1 cellular context compared by ENCODE assay signal in the genomic region with DNA sequence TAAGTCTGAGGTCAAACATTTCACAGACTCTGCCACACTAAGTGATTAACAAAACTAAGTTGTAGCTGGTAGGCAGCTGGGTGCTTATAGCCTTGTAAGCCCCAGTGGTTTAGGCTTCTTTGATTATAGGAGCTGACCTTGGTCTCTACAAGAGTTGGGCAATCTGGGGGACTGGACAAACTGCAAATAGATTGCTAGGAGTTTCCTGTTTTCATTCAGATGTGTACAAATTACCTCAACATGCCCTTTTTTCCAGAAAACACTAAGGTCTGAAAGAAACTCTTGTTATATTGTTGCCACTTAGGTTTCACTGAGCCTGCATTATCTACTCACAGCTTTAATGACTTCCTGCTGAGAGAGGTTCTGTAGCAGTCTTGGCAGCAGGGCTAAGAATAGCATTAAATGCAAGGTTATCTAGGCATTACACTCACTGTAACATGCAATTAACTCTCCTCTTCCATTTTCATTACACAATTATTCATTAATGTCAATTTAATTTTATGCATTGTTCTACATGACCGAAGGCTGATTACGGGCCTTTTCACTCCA.
TF ChIP-seq lines count a peak whose summit lies in the region.

No MANE protein-coding gene starts in this region.

TF ChIP-seq in HepG2, 621 proteins besides CTCF, POLR2A, EP300 and RAD21 (continued from another document and continues in another):
- TF ChIP-seq, protein P1, sequence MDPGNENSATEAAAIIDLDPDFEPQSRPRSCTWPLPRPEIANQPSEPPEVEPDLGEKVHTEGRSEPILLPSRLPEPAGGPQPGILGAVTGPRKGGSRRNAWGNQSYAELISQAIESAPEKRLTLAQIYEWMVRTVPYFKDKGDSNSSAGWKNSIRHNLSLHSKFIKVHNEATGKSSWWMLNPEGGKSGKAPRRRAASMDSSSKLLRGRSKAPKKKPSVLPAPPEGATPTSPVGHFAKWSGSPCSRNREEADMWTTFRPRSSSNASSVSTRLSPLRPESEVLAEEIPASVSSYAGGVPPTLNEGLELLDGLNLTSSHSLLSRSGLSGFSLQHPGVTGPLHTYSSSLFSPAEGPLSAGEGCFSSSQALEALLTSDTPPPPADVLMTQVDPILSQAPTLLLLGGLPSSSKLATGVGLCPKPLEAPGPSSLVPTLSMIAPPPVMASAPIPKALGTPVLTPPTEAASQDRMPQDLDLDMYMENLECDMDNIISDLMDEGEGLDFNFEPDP (CRISPR knock-in tag; conservative IDR thresholded peaks at IDR 0.05), result no peak
- no peak for TF ChIP-seq PLRG1 (conservative IDR thresholded peaks at IDR 0.05)
- no peak for TF ChIP-seq ZNF768 (CRISPR knock-in tag; IDR thresholded peaks at IDR 0.05)
- TF ChIP-seq KDM1A (CRISPR knock-in tag; IDR thresholded peaks at IDR 0.05), result no peak
- TF ChIP-seq, protein P2, sequence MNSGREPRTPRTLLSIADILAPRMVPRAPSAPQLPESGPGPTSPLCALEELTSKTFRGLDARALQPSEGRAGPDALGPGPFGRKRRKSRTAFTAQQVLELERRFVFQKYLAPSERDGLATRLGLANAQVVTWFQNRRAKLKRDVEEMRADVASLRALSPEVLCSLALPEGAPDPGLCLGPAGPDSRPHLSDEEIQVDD (CRISPR knock-in tag; IDR thresholded peaks at IDR 0.05; ENCODE audit: borderline replicate concordance), result no peak
- TF ChIP-seq, protein P3, sequence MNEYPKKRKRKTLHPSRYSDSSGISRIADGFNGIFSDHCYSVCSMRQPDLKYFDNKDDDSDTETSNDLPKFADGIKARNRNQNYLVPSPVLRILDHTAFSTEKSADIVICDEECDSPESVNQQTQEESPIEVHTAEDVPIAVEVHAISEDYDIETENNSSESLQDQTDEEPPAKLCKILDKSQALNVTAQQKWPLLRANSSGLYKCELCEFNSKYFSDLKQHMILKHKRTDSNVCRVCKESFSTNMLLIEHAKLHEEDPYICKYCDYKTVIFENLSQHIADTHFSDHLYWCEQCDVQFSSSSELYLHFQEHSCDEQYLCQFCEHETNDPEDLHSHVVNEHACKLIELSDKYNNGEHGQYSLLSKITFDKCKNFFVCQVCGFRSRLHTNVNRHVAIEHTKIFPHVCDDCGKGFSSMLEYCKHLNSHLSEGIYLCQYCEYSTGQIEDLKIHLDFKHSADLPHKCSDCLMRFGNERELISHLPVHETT (CRISPR knock-in tag; conservative IDR thresholded peaks at IDR 0.05), result no peak
- no peak for TF ChIP-seq RORA (CRISPR knock-in tag; IDR thresholded peaks at IDR 0.05)
- no peak for TF ChIP-seq TBL1XR1 (IDR thresholded peaks at IDR 0.05; ENCODE audit: borderline replicate concordance, low read length, partially characterized antibody)
- no peak for TF ChIP-seq ZNF605 (CRISPR knock-in tag; IDR thresholded peaks at IDR 0.05)
- no peak for TF ChIP-seq IKZF4 (CRISPR knock-in tag; IDR thresholded peaks at IDR 0.05; ENCODE audit: borderline replicate concordance, low read depth, not compliant biosample characterization)
- TF ChIP-seq, protein P4, sequence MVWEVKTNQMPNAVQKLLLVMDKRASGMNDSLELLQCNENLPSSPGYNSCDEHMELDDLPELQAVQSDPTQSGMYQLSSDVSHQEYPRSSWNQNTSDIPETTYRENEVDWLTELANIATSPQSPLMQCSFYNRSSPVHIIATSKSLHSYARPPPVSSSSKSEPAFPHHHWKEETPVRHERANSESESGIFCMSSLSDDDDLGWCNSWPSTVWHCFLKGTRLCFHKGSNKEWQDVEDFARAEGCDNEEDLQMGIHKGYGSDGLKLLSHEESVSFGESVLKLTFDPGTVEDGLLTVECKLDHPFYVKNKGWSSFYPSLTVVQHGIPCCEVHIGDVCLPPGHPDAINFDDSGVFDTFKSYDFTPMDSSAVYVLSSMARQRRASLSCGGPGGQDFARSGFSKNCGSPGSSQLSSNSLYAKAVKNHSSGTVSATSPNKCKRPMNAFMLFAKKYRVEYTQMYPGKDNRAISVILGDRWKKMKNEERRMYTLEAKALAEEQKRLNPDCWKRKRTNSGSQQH (CRISPR knock-in tag; IDR thresholded peaks at IDR 0.05; ENCODE audit: low read depth), result no peak
- no peak for TF ChIP-seq ZNF382 (CRISPR knock-in tag; IDR thresholded peaks at IDR 0.05; ENCODE audit: borderline replicate concordance)
- TF ChIP-seq PCBP2 (optimal IDR thresholded peaks at IDR 0.05; ENCODE audit: low read depth, low read length, poor library complexity, severe bottlenecking), result no peak
- no peak for TF ChIP-seq KLF11 (CRISPR knock-in tag; IDR thresholded peaks at IDR 0.05)
- TF ChIP-seq ZNF547 (CRISPR knock-in tag; IDR thresholded peaks at IDR 0.05), result no peak
- TF ChIP-seq ZBTB7A (CRISPR knock-in tag; IDR thresholded peaks at IDR 0.05), result no peak
- TF ChIP-seq, protein P5, sequence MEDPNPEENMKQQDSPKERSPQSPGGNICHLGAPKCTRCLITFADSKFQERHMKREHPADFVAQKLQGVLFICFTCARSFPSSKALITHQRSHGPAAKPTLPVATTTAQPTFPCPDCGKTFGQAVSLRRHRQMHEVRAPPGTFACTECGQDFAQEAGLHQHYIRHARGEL (CRISPR knock-in tag; IDR thresholded peaks at IDR 0.05), result no peak
- no peak for TF ChIP-seq EEA1 (CRISPR knock-in tag; IDR thresholded peaks at IDR 0.05; ENCODE audit: borderline replicate concordance)
- TF ChIP-seq, protein P6, sequence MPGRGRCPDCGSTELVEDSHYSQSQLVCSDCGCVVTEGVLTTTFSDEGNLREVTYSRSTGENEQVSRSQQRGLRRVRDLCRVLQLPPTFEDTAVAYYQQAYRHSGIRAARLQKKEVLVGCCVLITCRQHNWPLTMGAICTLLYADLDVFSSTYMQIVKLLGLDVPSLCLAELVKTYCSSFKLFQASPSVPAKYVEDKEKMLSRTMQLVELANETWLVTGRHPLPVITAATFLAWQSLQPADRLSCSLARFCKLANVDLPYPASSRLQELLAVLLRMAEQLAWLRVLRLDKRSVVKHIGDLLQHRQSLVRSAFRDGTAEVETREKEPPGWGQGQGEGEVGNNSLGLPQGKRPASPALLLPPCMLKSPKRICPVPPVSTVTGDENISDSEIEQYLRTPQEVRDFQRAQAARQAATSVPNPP (CRISPR knock-in tag; IDR thresholded peaks at IDR 0.05), result no peak
- TF ChIP-seq HMGA1 (CRISPR knock-in tag; conservative IDR thresholded peaks at IDR 0.05), result no peak
- no peak for TF ChIP-seq STAT5B (CRISPR knock-in tag; IDR thresholded peaks at IDR 0.05)
- no peak for TF ChIP-seq ZNF510 (CRISPR knock-in tag; IDR thresholded peaks at IDR 0.05; ENCODE audit: low read depth)
- TF ChIP-seq, protein P7, sequence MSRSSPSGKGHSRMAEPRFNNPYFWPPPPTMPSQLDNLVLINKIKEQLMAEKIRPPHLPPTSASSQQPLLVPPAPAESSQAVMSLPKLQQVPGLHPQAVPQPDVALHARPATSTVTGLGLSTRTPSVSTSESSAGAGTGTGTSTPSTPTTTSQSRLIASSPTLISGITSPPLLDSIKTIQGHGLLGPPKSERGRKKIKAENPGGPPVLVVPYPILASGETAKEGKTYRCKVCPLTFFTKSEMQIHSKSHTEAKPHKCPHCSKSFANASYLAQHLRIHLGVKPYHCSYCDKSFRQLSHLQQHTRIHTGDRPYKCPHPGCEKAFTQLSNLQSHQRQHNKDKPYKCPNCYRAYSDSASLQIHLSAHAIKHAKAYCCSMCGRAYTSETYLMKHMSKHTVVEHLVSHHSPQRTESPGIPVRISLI (CRISPR knock-in tag; IDR thresholded peaks at IDR 0.05; ENCODE audit: borderline replicate concordance), result peak; percentile 60; the same call in 1 of the 2 replicates
- TF ChIP-seq, protein P8, sequence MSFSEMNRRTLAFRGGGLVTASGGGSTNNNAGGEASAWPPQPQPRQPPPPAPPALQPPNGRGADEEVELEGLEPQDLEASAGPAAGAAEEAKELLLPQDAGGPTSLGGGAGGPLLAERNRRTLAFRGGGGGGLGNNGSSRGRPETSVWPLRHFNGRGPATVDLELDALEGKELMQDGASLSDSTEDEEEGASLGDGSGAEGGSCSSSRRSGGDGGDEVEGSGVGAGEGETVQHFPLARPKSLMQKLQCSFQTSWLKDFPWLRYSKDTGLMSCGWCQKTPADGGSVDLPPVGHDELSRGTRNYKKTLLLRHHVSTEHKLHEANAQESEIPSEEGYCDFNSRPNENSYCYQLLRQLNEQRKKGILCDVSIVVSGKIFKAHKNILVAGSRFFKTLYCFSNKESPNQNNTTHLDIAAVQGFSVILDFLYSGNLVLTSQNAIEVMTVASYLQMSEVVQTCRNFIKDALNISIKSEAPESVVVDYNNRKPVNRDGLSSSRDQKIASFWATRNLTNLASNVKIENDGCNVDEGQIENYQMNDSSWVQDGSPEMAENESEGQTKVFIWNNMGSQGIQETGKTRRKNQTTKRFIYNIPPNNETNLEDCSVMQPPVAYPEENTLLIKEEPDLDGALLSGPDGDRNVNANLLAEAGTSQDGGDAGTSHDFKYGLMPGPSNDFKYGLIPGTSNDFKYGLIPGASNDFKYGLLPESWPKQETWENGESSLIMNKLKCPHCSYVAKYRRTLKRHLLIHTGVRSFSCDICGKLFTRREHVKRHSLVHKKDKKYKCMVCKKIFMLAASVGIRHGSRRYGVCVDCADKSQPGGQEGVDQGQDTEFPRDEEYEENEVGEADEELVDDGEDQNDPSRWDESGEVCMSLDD (CRISPR knock-in tag; IDR thresholded peaks at IDR 0.05; ENCODE audit: borderline replicate concordance), result no peak; the same call in 1 of the 2 replicates
- no peak for TF ChIP-seq KDM2A (CRISPR knock-in tag; IDR thresholded peaks at IDR 0.05; ENCODE audit: borderline replicate concordance, low read depth)
- no peak; the same call in 1 of the 2 replicates for TF ChIP-seq TCF7L2 (IDR thresholded peaks at IDR 0.05; ENCODE audit: low read depth, low read length)
- no peak for TF ChIP-seq BHLHE40 (IDR thresholded peaks at IDR 0.05; ENCODE audit: low read length)
- no peak for TF ChIP-seq ZNF549 (CRISPR knock-in tag; IDR thresholded peaks at IDR 0.05)
- no peak for TF ChIP-seq ZNF777 (CRISPR knock-in tag; IDR thresholded peaks at IDR 0.05)
- TF ChIP-seq MAFF (IDR thresholded peaks at IDR 0.05; ENCODE audit: low read depth, low read length), result no peak
- peak; percentile 94 for TF ChIP-seq SMAD3 (CRISPR knock-in tag; IDR thresholded peaks at IDR 0.05)
- TF ChIP-seq SKI (IDR thresholded peaks at IDR 0.05; ENCODE audit: partially characterized antibody), result no peak
- TF ChIP-seq U2AF1 (optimal IDR thresholded peaks at IDR 0.05; ENCODE audit: low read depth, low read length), result no peak
- TF ChIP-seq RFXANK (CRISPR knock-in tag; IDR thresholded peaks at IDR 0.05), result no peak
- no peak; the same call in 1 of the 2 replicates for TF ChIP-seq HOXA3 (CRISPR knock-in tag; IDR thresholded peaks at IDR 0.05)
- no peak for TF ChIP-seq REL (CRISPR knock-in tag; conservative IDR thresholded peaks at IDR 0.05)
- TF ChIP-seq ZNF572 (CRISPR knock-in tag; IDR thresholded peaks at IDR 0.05), result no peak
- no peak for TF ChIP-seq CBX5 (CRISPR knock-in tag; IDR thresholded peaks at IDR 0.05; ENCODE audit: borderline replicate concordance)
- TF ChIP-seq ZFY (CRISPR knock-in tag; IDR thresholded peaks at IDR 0.05), result no peak
- TF ChIP-seq NFYB (CRISPR knock-in tag; IDR thresholded peaks at IDR 0.05), result no peak
- TF ChIP-seq, protein P9, sequence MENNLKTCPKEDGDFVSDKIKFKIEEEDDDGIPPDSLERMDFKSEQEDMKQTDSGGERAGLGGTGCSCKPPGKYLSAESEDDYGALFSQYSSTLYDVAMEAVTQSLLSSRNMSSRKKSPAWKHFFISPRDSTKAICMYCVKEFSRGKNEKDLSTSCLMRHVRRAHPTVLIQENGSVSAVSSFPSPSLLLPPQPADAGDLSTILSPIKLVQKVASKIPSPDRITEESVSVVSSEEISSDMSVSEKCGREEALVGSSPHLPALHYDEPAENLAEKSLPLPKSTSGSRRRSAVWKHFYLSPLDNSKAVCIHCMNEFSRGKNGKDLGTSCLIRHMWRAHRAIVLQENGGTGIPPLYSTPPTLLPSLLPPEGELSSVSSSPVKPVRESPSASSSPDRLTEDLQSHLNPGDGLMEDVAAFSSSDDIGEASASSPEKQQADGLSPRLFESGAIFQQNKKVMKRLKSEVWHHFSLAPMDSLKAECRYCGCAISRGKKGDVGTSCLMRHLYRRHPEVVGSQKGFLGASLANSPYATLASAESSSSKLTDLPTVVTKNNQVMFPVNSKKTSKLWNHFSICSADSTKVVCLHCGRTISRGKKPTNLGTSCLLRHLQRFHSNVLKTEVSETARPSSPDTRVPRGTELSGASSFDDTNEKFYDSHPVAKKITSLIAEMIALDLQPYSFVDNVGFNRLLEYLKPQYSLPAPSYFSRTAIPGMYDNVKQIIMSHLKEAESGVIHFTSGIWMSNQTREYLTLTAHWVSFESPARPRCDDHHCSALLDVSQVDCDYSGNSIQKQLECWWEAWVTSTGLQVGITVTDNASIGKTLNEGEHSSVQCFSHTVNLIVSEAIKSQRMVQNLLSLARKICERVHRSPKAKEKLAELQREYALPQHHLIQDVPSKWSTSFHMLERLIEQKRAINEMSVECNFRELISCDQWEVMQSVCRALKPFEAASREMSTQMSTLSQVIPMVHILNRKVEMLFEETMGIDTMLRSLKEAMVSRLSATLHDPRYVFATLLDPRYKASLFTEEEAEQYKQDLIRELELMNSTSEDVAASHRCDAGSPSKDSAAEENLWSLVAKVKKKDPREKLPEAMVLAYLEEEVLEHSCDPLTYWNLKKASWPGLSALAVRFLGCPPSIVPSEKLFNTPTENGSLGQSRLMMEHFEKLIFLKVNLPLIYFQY (CRISPR knock-in tag; IDR thresholded peaks at IDR 0.05; ENCODE audit: borderline replicate concordance), result no peak
- TF ChIP-seq, protein P10, sequence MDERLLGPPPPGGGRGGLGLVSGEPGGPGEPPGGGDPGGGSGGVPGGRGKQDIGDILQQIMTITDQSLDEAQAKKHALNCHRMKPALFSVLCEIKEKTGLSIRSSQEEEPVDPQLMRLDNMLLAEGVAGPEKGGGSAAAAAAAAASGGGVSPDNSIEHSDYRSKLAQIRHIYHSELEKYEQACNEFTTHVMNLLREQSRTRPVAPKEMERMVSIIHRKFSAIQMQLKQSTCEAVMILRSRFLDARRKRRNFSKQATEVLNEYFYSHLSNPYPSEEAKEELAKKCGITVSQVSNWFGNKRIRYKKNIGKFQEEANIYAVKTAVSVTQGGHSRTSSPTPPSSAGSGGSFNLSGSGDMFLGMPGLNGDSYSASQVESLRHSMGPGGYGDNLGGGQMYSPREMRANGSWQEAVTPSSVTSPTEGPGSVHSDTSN (CRISPR knock-in tag; IDR thresholded peaks at IDR 0.05), result no peak
- TF ChIP-seq IRF2 (CRISPR knock-in tag; IDR thresholded peaks at IDR 0.05), result peak; percentile 46; the same call in 1 of the 2 replicates
- TF ChIP-seq IKZF1 (IDR thresholded peaks at IDR 0.05), result no peak
- TF ChIP-seq ZNF225 (CRISPR knock-in tag; IDR thresholded peaks at IDR 0.05), result no peak
- TF ChIP-seq KDM5B (CRISPR knock-in tag; IDR thresholded peaks at IDR 0.05; ENCODE audit: borderline replicate concordance), result no peak
- TF ChIP-seq SYNCRIP (IDR thresholded peaks at IDR 0.05; ENCODE audit: insufficient read depth, low read depth, low read length), result no peak
- TF ChIP-seq ZNF841 (CRISPR knock-in tag; IDR thresholded peaks at IDR 0.05; ENCODE audit: borderline replicate concordance), result no peak
- TF ChIP-seq ZBTB7B (CRISPR knock-in tag; IDR thresholded peaks at IDR 0.05), result peak; percentile 64; the same call in 1 of the 2 replicates
- TF ChIP-seq NFIB (CRISPR knock-in tag; IDR thresholded peaks at IDR 0.05; ENCODE audit: borderline replicate concordance), result no peak
- 0 out of 2 replicates have a peak, but pooled peaks have one; percentile 22 for TF ChIP-seq ZNF121 (CRISPR knock-in tag; IDR thresholded peaks at IDR 0.05)
